In genomic region chr6:10883312-10884244, GRCh38 we compare ENCODE assay signal across 29 cellular contexts. TPM values are rescaled to one million over a fixed set of nuclear protein-coding genes. Genes with fewer than 3 reads are reported as not detected.
A peak's percentile ranks its signal among the peaks of the same experiment; 100 is the strongest.
DNase-seq lines count a peak whose midpoint lies in the region; ATAC-seq and TF ChIP-seq lines count a peak whose summit lies in the region.
"Had no signal": no experiment of that assay in that cellular context is flagged by ENCODE, and none has a peak within 500 bp of the region (broad histone marks: within the 10 kb centered on the region; RNA-seq: fewer than 3 reads in every experiment).

No MANE protein-coding gene starts in this region.

- DNase-seq in ELF-1 (ENCODE audit: low read depth, low spot score) (peak; percentile 60), WTC11 (ENCODE audit: low spot score) (no peak), neuronal stem cell (ENCODE audit: low spot score) (peak; percentile 26), COLO829 (ENCODE audit: low spot score) (no peak), GDM1 (lab: John Stamatoyannopoulos, UW) (no peak), NCI-H524 (lab: John Stamatoyannopoulos, UW) (no peak)
- DNase-seq: activated CD8-positive, alpha-beta memory T cell treated with anti-CD3 and anti-CD28 coated beads for 24 hours; activated naive CD4-positive, alpha-beta T cell treated with anti-CD3 and anti-CD28 coated beads for 36 hours; activated T-cell treated with anti-CD3 and anti-CD28 coated beads, Interleukin-2, amount 50 U/mL, for 4 hours; AML-193; CD8-positive, alpha-beta T cell; colonic mucosa; GF-D8; KG1; MM.1S; NCI-H1436; NCI-H510A; NK-92 treated with Interleukin-12 subunit alpha and Interleukin-12 subunit beta, amount 100 ng/mL, for 24 hours; psoas muscle; SHP77 treated with DMSO at 0.1 percent for 48 hours; SW 1271; upper lobe of right lung had no signal

- H3K27me3 ChIP-seq in neuronal stem cell (ENCODE audit: control insufficient read depth in 3 of 3, insufficient read depth in 3 of 3, low read depth in 1 of 3, low read length in 3 of 3) = peaks cover 36 to 84% (median 52%) of the 10 kb centered on the region in 3 experiments

- peak overlapping the region; percentile 88 for H3K4me3 Mint-ChIP-seq in WTC11
- H3K4me3 Mint-ChIP-seq: activated naive CD4-positive, alpha-beta T cell treated with anti-CD3 and anti-CD28 coated beads for 36 hours; activated T-cell treated with anti-CD3 and anti-CD28 coated beads, Interleukin-2, amount 50 U/mL, for 4 hours; CD8-positive, alpha-beta T cell had no signal

- peak overlapping the region; percentile 1 for H2BK5ac ChIP-seq in neuronal stem cell (ENCODE audit: low read length)

- no peak overlapping the region for H3K27ac ChIP-seq in neuronal stem cell (replicated peaks; ENCODE audit: low read length)
- H3K27ac ChIP-seq: colonic mucosa, psoas muscle, upper lobe of right lung had no signal

- no peaks in the 10 kb centered on the region for H3K9me3 Mint-ChIP-seq in WTC11
- H3K9me3 Mint-ChIP-seq: activated naive CD4-positive, alpha-beta T cell treated with anti-CD3 and anti-CD28 coated beads for 36 hours; activated T-cell treated with anti-CD3 and anti-CD28 coated beads, Interleukin-2, amount 50 U/mL, for 4 hours; CD8-positive, alpha-beta T cell had no signal

- H3K4ac ChIP-seq in neuronal stem cell (ENCODE audit: low read length) = no peak overlapping the region

- no peak overlapping the region for H2BK12ac ChIP-seq in neuronal stem cell (ENCODE audit: low read length)

- no peak overlapping the region for H2BK120ac ChIP-seq in neuronal stem cell (ENCODE audit: low read depth, low read length)

- peaks cover 2% of the 10 kb centered on the region for H3K79me1 ChIP-seq in neuronal stem cell (ENCODE audit: low read depth, low read length)

- TF ChIP-seq CTCF in WTC11 (IDR thresholded peaks at IDR 0.05) = no peak

- peak overlapping the region; percentile 32 for H2AFZ ChIP-seq in neuronal stem cell (ENCODE audit: low read length)

- H3K4me1 ChIP-seq in neuronal stem cell (ENCODE audit: control insufficient read depth in 2 of 2, insufficient read depth in 1 of 2, low read depth in 1 of 2, low read length in 2 of 2) = peaks cover 4 to 7% of the 10 kb centered on the region in 2 donors
- H3K4me1 ChIP-seq: colonic mucosa, upper lobe of right lung had no signal

- H3K4me1 Mint-ChIP-seq in WTC11 = peaks cover 26% of the 10 kb centered on the region

- H3K4me2 ChIP-seq in neuronal stem cell (ENCODE audit: insufficient read depth, low read length, poor library complexity, severe bottlenecking) = no peak overlapping the region

- no peak overlapping the region for H3K9ac ChIP-seq in neuronal stem cell (ENCODE audit: low read depth, low read length, poor library complexity)

- H3K14ac ChIP-seq in neuronal stem cell (ENCODE audit: low read length) = no peak overlapping the region

- CTCF ChIA-PET in WTC11 (lab: Charles Lee) = interaction anchor here (0.7 to 1.8 kb wide), 5 partner anchors 10 to 498 kb away, joined by 3 to 6 read pairs (median 3); no protein-coding TSS in a partner anchor

- H3K4me3 ChIP-seq in iPS-11a (ENCODE audit: low read depth, low read length) (peak overlapping the region; percentile 50), neuronal stem cell (ENCODE audit: low read length in 2 of 2) (no peak overlapping the region)
- H3K4me3 ChIP-seq: colonic mucosa, psoas muscle, upper lobe of right lung had no signal

- no peaks in the 10 kb centered on the region for H3K36me3 Mint-ChIP-seq in WTC11
- H3K36me3 Mint-ChIP-seq: CD8-positive, alpha-beta T cell had no signal

- peak overlapping the region; percentile 2 for H2AK5ac ChIP-seq in neuronal stem cell (ENCODE audit: low read depth, low read length)

- peak overlapping the region; percentile 1 for H3K18ac ChIP-seq in neuronal stem cell (ENCODE audit: low read length)

- H3K23ac ChIP-seq in neuronal stem cell (ENCODE audit: low read depth, low read length, poor library complexity) = no peak overlapping the region

- POLR2A ChIA-PET in WTC11 (lab: Charles Lee) = interaction anchor here (0.5 to 0.7 kb wide), 3 partner anchors 116 to 152 kb away, joined by 4 to 5 read pairs (median 5); no protein-coding TSS in a partner anchor

- ATAC-seq in WTC11 (no peak), GM18511 (IDR thresholded peaks at IDR 0.05; ENCODE audit: unreplicated experiment) (no peak)
- ATAC-seq: activated T-cell treated with anti-CD3 and anti-CD28 coated beads, Interleukin-2, amount 50 U/mL, for 4 hours; CD8-positive, alpha-beta T cell; Panc1; psoas muscle had no signal

- H3K27ac Mint-ChIP-seq in WTC11 = no peak overlapping the region
- H3K27ac Mint-ChIP-seq: activated naive CD4-positive, alpha-beta T cell treated with anti-CD3 and anti-CD28 coated beads for 36 hours; CD8-positive, alpha-beta T cell had no signal

- no peak overlapping the region for H4K91ac ChIP-seq in neuronal stem cell (ENCODE audit: low read depth, low read length, poor library complexity)

- peaks cover 93% of the 10 kb centered on the region for H3K27me3 Mint-ChIP-seq in WTC11 (ENCODE audit: low read depth)

- no CpG with 5 or more reads among the region's 51 CpGs for WGBS in neuronal stem cell (ENCODE audit: extremely low coverage in 2 of 2, insufficient read length in 2 of 2, insufficient replicate concordance in 1 of 2), 2 donors

- no peak overlapping the region for H4K8ac ChIP-seq in neuronal stem cell (ENCODE audit: low read depth, low read length)

- peaks cover 0 to 2% of the 10 kb centered on the region in 2 donors for H3K9me3 ChIP-seq in neuronal stem cell (replicated peaks in 1 of 2; ENCODE audit: control insufficient read depth in 2 of 2, insufficient read depth in 1 of 2, low read depth in 1 of 2, low read length in 2 of 2)
- H3K9me3 ChIP-seq: colonic mucosa, psoas muscle, upper lobe of right lung had no signal

- no peak overlapping the region for H2BK15ac ChIP-seq in neuronal stem cell (ENCODE audit: low read length)

- no peaks in the 10 kb centered on the region for H3K36me3 ChIP-seq in neuronal stem cell (replicated peaks in 1 of 2; ENCODE audit: control insufficient read depth in 2 of 2, insufficient read depth in 2 of 2, low read length in 2 of 2)
- H3K36me3 ChIP-seq: colonic mucosa, upper lobe of right lung had no signal

TF ChIP-seq in WTC11, 78 proteins besides CTCF, POLR2A, EP300 and RAD21:
- TF ChIP-seq ATF6 (CRISPR knock-in tag; IDR thresholded peaks at IDR 0.05) (no peak), FOXP1 (CRISPR knock-in tag; IDR thresholded peaks at IDR 0.05; ENCODE audit: borderline replicate concordance) (no peak)

RNA-seq across cellular contexts. Expression of gene GCM2, which starts 1.7 kb away (rescaled TPM):
- 0.07 to 0.09 TPM in 2 of 3 replicates, not detected in the other for total RNA-seq in WTC11 (2021)
- not detected for polyA plus RNA-seq in neuronal stem cell (2013, experiment 1 of 2)
- not detected for polyA plus RNA-seq in neuronal stem cell (2013, experiment 2 of 2)
- total RNA-seq: activated naive CD4-positive, alpha-beta T cell treated with anti-CD3 and anti-CD28 coated beads for 36 hours; activated T-cell treated with anti-CD3 and anti-CD28 coated beads, Interleukin-2, amount 50 U/mL, for 4 hours; CD8-positive, alpha-beta T cell; colonic mucosa; fibroblast of lung; lower leg skin; mucosa of gallbladder; psoas muscle; upper lobe of right lung had no signal
- polyA plus RNA-seq: fibroblast of lung, neural cell, psoas muscle had no signal

RNA-seq across cellular contexts. Expression of gene SYCP2L, which starts 3.3 kb away (rescaled TPM):
- 5.4 to 6.7 TPM (median 6.3 TPM) in 3 replicates for total RNA-seq in WTC11 (2021)
- 7.7 TPM for polyA plus RNA-seq in neuronal stem cell (2013, experiment 1 of 2)
- polyA plus RNA-seq in neuronal stem cell (2013, experiment 2 of 2) = 7.9 TPM
- total RNA-seq: activated naive CD4-positive, alpha-beta T cell treated with anti-CD3 and anti-CD28 coated beads for 36 hours; CD8-positive, alpha-beta T cell had no signal
- polyA plus RNA-seq: fibroblast of lung had no signal

RNA-seq across cellular contexts. Expression of gene MAK, which starts 45.2 kb away (rescaled TPM):
- total RNA-seq in WTC11 (2021) = 0.07 to 0.21 TPM (median 0.16 TPM) in 3 replicates
- 1.9 TPM for polyA plus RNA-seq in neuronal stem cell (2013, experiment 1 of 2)
- polyA plus RNA-seq in neuronal stem cell (2013, experiment 2 of 2) = 2.0 TPM
- total RNA-seq: colonic mucosa, fibroblast of lung, lower leg skin had no signal
- polyA plus RNA-seq: neural cell had no signal

Comparison
In these comparisons a context has a peak if more than half of its experiments do, and no peak if none do; other contexts are left out.
1. DNase-seq: peak in ELF-1 (single experiment) and neuronal stem cell (single experiment); none in WTC11 (single experiment), COLO829 (single experiment), GDM1 (single experiment) and NCI-H524 (0 of 2).